8 cellular contexts compared by ENCODE assay signal in the genomic region with DNA sequence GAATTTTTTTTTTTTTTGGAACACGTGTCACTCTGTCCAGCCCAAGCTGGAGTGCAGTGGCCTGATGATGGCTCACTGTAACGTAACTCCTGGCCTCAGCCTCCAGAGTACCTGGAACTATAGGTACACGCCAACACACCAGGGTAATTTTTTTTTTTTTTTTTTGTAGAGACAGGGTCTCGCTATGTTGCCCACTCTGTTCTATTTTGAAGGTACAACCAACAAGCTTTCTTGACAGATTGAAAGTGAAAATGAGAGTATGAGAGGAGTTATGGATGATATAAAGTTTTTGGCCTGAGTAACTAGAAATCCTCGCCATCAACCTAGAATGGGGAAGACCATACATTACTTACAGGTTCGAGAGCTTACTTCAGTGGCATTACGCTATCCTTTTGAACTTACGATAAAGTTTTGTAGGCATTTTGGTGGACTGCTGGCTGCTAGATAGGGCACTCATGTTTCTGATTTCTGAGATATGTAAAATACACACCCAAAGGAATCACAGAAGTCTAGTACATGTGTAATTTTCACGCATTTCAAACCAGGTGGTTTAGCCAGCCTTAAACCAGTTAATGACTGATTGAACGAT. TPM values are rescaled to one million over a fixed set of nuclear protein-coding genes. Genes with fewer than 3 reads are reported as not detected.
DNase-seq lines count a peak whose midpoint lies in the region; ATAC-seq and TF ChIP-seq lines count a peak whose summit lies in the region.

No MANE protein-coding gene starts in this region.

- H3K9me3 ChIP-seq in mucosa of stomach (ENCODE audit: control insufficient read depth, low read length): no peaks in the 10 kb centered on the region

- no peak for DNase-seq in activated CD4-positive, alpha-beta T cell treated with anti-CD3 and anti-CD28 coated beads for 36 hours
- no peak for DNase-seq in activated CD4-positive, alpha-beta T cell treated with anti-CD3 and anti-CD28 coated beads, Interleukin-2, amount 50 U/mL, for 4 hours
- peak; percentile 13 for DNase-seq in HFFc6
- DNase-seq in NCI-H748 treated with DMSO at 0.1 percent for 48 hours (lab: John Stamatoyannopoulos, UW): peak; percentile 39
- DNase-seq in cerebellum (ENCODE audit: low spot score): peak; percentile 1
- no peak for DNase-seq in CD1c-positive myeloid dendritic cell (ENCODE audit: extremely low spot score)
- DNase-seq in stimulated activated CD4-positive, alpha-beta T cell treated with anti-CD3 and anti-CD28 coated beads, Interleukin-15, amount 100 ng/mL, for 24 hours: no peak

- peaks cover 44% of the 10 kb centered on the region for H3K4me1 Mint-ChIP-seq in activated CD4-positive, alpha-beta T cell treated with anti-CD3 and anti-CD28 coated beads for 36 hours
- peaks cover 43% of the 10 kb centered on the region for H3K4me1 Mint-ChIP-seq in HFFc6 (ENCODE audit: low read depth)

- ATAC-seq in activated CD4-positive, alpha-beta T cell treated with anti-CD3 and anti-CD28 coated beads for 36 hours: peak; percentile 13

- H3K9me3 Mint-ChIP-seq in activated CD4-positive, alpha-beta T cell treated with anti-CD3 and anti-CD28 coated beads for 36 hours (ENCODE audit: low read depth): no peaks in the 10 kb centered on the region
- H3K9me3 Mint-ChIP-seq in HFFc6: no peaks in the 10 kb centered on the region

- H3K9ac ChIP-seq in mucosa of stomach (ENCODE audit: low read length): peak overlapping the region; percentile 44

- CTCF ChIA-PET in activated CD4-positive, alpha-beta T cell treated with anti-CD3 and anti-CD28 coated beads for 36 hours (lab: Charles Lee): interaction anchor here (0.8 to 5.0 kb wide), 8 partner anchors 8 to 153 kb away, joined by 3 to 46 read pairs (median 4); no protein-coding TSS in a partner anchor

- peak overlapping the region; percentile 96 for H3K27ac Mint-ChIP-seq in activated CD4-positive, alpha-beta T cell treated with anti-CD3 and anti-CD28 coated beads for 36 hours
- peak overlapping the region; percentile 81 for H3K27ac Mint-ChIP-seq in HFFc6

- peak overlapping the region; percentile 23 for H3K4me3 ChIP-seq in mucosa of stomach (ENCODE audit: low read length)

- no peaks in the 10 kb centered on the region for H3K27me3 Mint-ChIP-seq in activated CD4-positive, alpha-beta T cell treated with anti-CD3 and anti-CD28 coated beads for 36 hours
- H3K27me3 Mint-ChIP-seq in HFFc6 (ENCODE audit: insufficient read depth): peaks cover 2% of the 10 kb centered on the region

- no peak for TF ChIP-seq CTCF in HFFc6 (IDR thresholded peaks at IDR 0.05)

- POLR2A ChIA-PET in activated CD4-positive, alpha-beta T cell treated with anti-CD3 and anti-CD28 coated beads for 36 hours (lab: Charles Lee): interaction anchor here (0.6 to 4.4 kb wide), 14 partner anchors 10 to 270 kb away, joined by 3 to 50 read pairs (median 8); partner anchors contain the start of gene LYRM7

- no peaks in the 10 kb centered on the region for H3K27me3 ChIP-seq in mucosa of stomach (ENCODE audit: control insufficient read depth, insufficient read depth, low read length)

- peaks cover 36% of the 10 kb centered on the region for H3K36me3 Mint-ChIP-seq in activated CD4-positive, alpha-beta T cell treated with anti-CD3 and anti-CD28 coated beads for 36 hours (ENCODE audit: low read depth)
- peaks cover 4% of the 10 kb centered on the region; the same call in 1 of the 2 replicates for H3K36me3 Mint-ChIP-seq in HFFc6 (ENCODE audit: low read depth)

- H3K4me3 Mint-ChIP-seq in activated CD4-positive, alpha-beta T cell treated with anti-CD3 and anti-CD28 coated beads for 36 hours: peak overlapping the region; percentile 81
- peak overlapping the region; percentile 89 for H3K4me3 Mint-ChIP-seq in HFFc6

- peaks cover 8% of the 10 kb centered on the region for H3K4me1 ChIP-seq in mucosa of stomach (ENCODE audit: control insufficient read depth, insufficient read depth, low read length)

- H3K36me3 ChIP-seq in mucosa of stomach (ENCODE audit: control insufficient read depth, insufficient read depth, low read length): no peaks in the 10 kb centered on the region

- intact Hi-C loops in activated CD4-positive, alpha-beta T cell treated with anti-CD3 and anti-CD28 coated beads for 36 hours (cut with DNase I, micrococcal nuclease): loop anchor here (1.0 to 10.0 kb wide), 2 partner anchors 9 to 532 kb away; partner anchors contain the start of gene FNIP1 (in 1 of the 2)

RNA-seq across cellular contexts. Expression of gene CDC42SE2, which starts 0.8 kb away (rescaled TPM):
- 10 to 100 TPM; 68.3 to 99.6 TPM for total RNA-seq in activated CD4-positive, alpha-beta T cell treated with anti-CD3 and anti-CD28 coated beads for 36 hours
- 10 to 100 TPM; 14.2 to 18.0 (median 16.4) TPM for total RNA-seq in HFFc6 (2021; fragmentation: NEBNext Ultra II Directional; extraction: Animal tissue kit (Norgen Biotek cat#: 25700))
- total RNA-seq in cerebellum: 50.0 TPM

Comparison
In these comparisons a context has a peak if more than half of its experiments do, and no peak if none do; other contexts are left out.
1. DNase-seq: peak in HFFc6 (single experiment), NCI-H748 treated with DMSO at 0.1 percent for 48 hours (single experiment) and cerebellum (single experiment); none in activated CD4-positive, alpha-beta T cell treated with anti-CD3 and anti-CD28 coated beads for 36 hours (single experiment), activated CD4-positive, alpha-beta T cell treated with anti-CD3 and anti-CD28 coated beads, Interleukin-2, amount 50 U/mL, for 4 hours (0 of 2), CD1c-positive myeloid dendritic cell (single experiment) and stimulated activated CD4-positive, alpha-beta T cell treated with anti-CD3 and anti-CD28 coated beads, Interleukin-15, amount 100 ng/mL, for 24 hours (single experiment).